ENCODE assay signal across 21 cellular contexts in genomic region chr3:111713833-111714232, GRCh38.
"Had no signal": no experiment of that assay in that cellular context is flagged by ENCODE, and none has a peak within 500 bp of the region (broad histone marks: within the 10 kb centered on the region; RNA-seq: fewer than 3 reads in every experiment).

No MANE protein-coding gene starts in this region.

- H3K4me1 ChIP-seq: right lobe of liver, upper lobe of right lung had no signal

- DNase-seq: hypothalamus; immature natural killer cell; kidney; left colon; left lung; lower lobe of right lung; naive thymus-derived CD8-positive, alpha-beta T cell; ovary; right lobe of liver; stimulated activated CD4-positive, alpha-beta T cell treated with anti-CD3 and anti-CD28 coated beads, Interleukin-12 subunit alpha, Interleukin-12 subunit beta, amount 100 ng/mL, for 4 hours; stimulated activated CD4-positive, alpha-beta T cell treated with anti-CD3 and anti-CD28 coated beads, Interleukin-15, amount 100 ng/mL, for 24 hours; stimulated activated CD4-positive, alpha-beta T cell treated with anti-CD3 and anti-CD28 coated beads, Interleukin-2, amount 100 ng/mL, for 24 hours; stimulated activated CD4-positive, alpha-beta T cell treated with anti-CD3 and anti-CD28 coated beads, Interleukin-4, amount 100 ng/mL, for 1 hour; stimulated activated naive CD4-positive, alpha-beta T cell; tibial artery; upper lobe of right lung had no signal

- H3K9me3 Mint-ChIP-seq: immature natural killer cell; naive thymus-derived CD8-positive, alpha-beta T cell; stimulated activated naive CD8-positive, alpha-beta T cell treated with anti-CD3 and anti-CD28 coated beads, Interleukin-15, Interleukin-2, amounts not matched to agents 100 ng/mL and 50 ng/mL, for 24 hours had no signal

- H3K4me3 ChIP-seq: left lung, lower lobe of right lung, ovary, right atrium auricular region, right lobe of liver, suprapubic skin, thoracic aorta, tibial artery, upper lobe of right lung had no signal

- ATAC-seq: left colon; left lung; lower lobe of right lung; naive thymus-derived CD8-positive, alpha-beta T cell; right lobe of liver; upper lobe of right lung had no signal

- H3K4me3 Mint-ChIP-seq: immature natural killer cell; naive thymus-derived CD8-positive, alpha-beta T cell; stimulated activated naive CD8-positive, alpha-beta T cell treated with anti-CD3 and anti-CD28 coated beads, Interleukin-15, Interleukin-2, amounts not matched to agents 100 ng/mL and 50 ng/mL, for 24 hours had no signal

- H3K27ac Mint-ChIP-seq: progenitor cell of endocrine pancreas; stimulated activated naive CD8-positive, alpha-beta T cell treated with anti-CD3 and anti-CD28 coated beads, Interleukin-15, Interleukin-2, amounts not matched to agents 100 ng/mL and 50 ng/mL, for 24 hours had no signal

- H3K9me3 ChIP-seq: left lung, lower lobe of right lung, ovary, right atrium auricular region, right lobe of liver, suprapubic skin, thoracic aorta, tibial artery, upper lobe of right lung had no signal

- H3K27ac ChIP-seq: left lung, lower lobe of right lung, ovary, right atrium auricular region, right lobe of liver, suprapubic skin, upper lobe of right lung had no signal

- H3K27me3 Mint-ChIP-seq: naive thymus-derived CD8-positive, alpha-beta T cell; progenitor cell of endocrine pancreas; stimulated activated naive CD8-positive, alpha-beta T cell treated with anti-CD3 and anti-CD28 coated beads, Interleukin-15, Interleukin-2, amounts not matched to agents 100 ng/mL and 50 ng/mL, for 24 hours had no signal

- H3K36me3 ChIP-seq: left lung, lower lobe of right lung, ovary, right atrium auricular region, right lobe of liver, suprapubic skin, thoracic aorta, tibial artery, upper lobe of right lung had no signal

- H3K27me3 ChIP-seq: left lung, ovary, right atrium auricular region, right lobe of liver, suprapubic skin, tibial artery had no signal
